In the genomic region with DNA sequence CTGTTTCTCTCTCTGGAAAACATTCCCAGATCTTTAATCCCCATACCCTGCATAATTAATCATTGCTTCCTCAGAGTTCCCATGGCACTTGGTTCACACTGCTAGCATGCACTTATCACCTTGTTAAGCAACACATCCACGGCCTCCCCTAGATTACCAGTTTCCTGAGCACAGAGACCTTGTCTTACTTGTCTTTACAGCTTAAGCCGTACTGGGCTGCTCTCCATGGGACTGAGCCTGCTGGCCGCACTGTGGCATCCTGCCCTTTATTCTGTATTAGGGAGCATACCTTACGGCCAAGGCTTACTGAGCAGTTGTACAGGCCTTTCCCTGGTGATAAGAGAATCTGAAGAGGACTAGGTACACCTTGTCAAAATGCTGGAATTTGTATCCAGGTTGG, we compare ENCODE assay signal across 10 cellular contexts.
DNase-seq lines count a peak whose midpoint lies in the region; ATAC-seq and TF ChIP-seq lines count a peak whose summit lies in the region.
"Had no signal": no experiment of that assay in that cellular context is flagged by ENCODE, and none has a peak within 500 bp of the region (broad histone marks: within the 10 kb centered on the region; RNA-seq: fewer than 3 reads in every experiment).

No MANE protein-coding gene starts in this region.

- peak overlapping the region; percentile 3 for H3K9ac ChIP-seq in muscle layer of colon (ENCODE audit: low read length)

- TF ChIP-seq CTCF in 22Rv1 (IDR thresholded peaks at IDR 0.05), result no peak

- H3K4me3 ChIP-seq in SJSA1 (no peak overlapping the region), esophagus (ENCODE audit: low read depth in 1 of 2, low read length in 2 of 2) (no peak overlapping the region), muscle layer of colon (ENCODE audit: low read depth in 1 of 2, low read length in 2 of 2) (no peak overlapping the region)

- H3K4me1 ChIP-seq in SJSA1 (replicated peaks) (peaks cover 45% of the 10 kb centered on the region), esophagus (ENCODE audit: control insufficient read depth in 2 of 2, insufficient read depth in 2 of 2, low read length in 1 of 2) (peaks cover 6 to 13% of the 10 kb centered on the region in 2 donors), muscle layer of colon (ENCODE audit: insufficient read depth, low read length) (peaks cover 34% of the 10 kb centered on the region)

- H3K27ac ChIP-seq in 22Rv1 (peak overlapping the region; percentile 90), SJSA1 (peak overlapping the region; percentile 53), esophagus (ENCODE audit: low read depth in 2 of 2, low read length in 1 of 2) (peak overlapping the region; percentile 79 to 91), muscle layer of colon (ENCODE audit: low read depth, low read length) (peak overlapping the region; percentile 69)

- DNase-seq in SJSA1 (ENCODE audit: low read depth in 1 of 2, low spot score in 2 of 2), result no peak
- no peak for DNase-seq in OCI-M2 (lab: John Stamatoyannopoulos, UW; ENCODE audit: unreplicated experiment)
- DNase-seq in activated T-cell treated with anti-CD3 and anti-CD28 coated beads, Interleukin-2, amount 50 U/mL, for 1 hour, result no peak
- DNase-seq: NCI-H1436 treated with DMSO at 0.1 percent for 48 hours; stimulated activated CD4-positive, alpha-beta T cell treated with anti-CD3 and anti-CD28 coated beads, Interleukin-2, amount 100 ng/mL, for 24 hours had no signal

- no peaks in the 10 kb centered on the region for H3K36me3 ChIP-seq in SJSA1
- no peaks in the 10 kb centered on the region for H3K36me3 ChIP-seq in esophagus (ENCODE audit: control insufficient read depth in 2 of 2, insufficient read depth in 2 of 2, low read length in 1 of 2)
- H3K36me3 ChIP-seq in muscle layer of colon (ENCODE audit: insufficient read depth, low read length), result no peaks in the 10 kb centered on the region

- H3K9me3 ChIP-seq in SJSA1 (replicated peaks) (no peaks in the 10 kb centered on the region), esophagus (ENCODE audit: control insufficient read depth in 2 of 2, insufficient read depth in 1 of 2, low read depth in 1 of 2, low read length in 1 of 2) (no peaks in the 10 kb centered on the region), muscle layer of colon (ENCODE audit: low read length) (no peaks in the 10 kb centered on the region)

- ATAC-seq in GM18520 (IDR thresholded peaks at IDR 0.05; ENCODE audit: unreplicated experiment), result no peak
- ATAC-seq in GM21825 (IDR thresholded peaks at IDR 0.05; ENCODE audit: unreplicated experiment), result no peak

- no peaks in the 10 kb centered on the region for H3K27me3 ChIP-seq in SJSA1 (replicated peaks)
- no peaks in the 10 kb centered on the region for H3K27me3 ChIP-seq in esophagus (ENCODE audit: control insufficient read depth in 1 of 2, insufficient read depth in 2 of 2, low read length in 2 of 2)
- no peaks in the 10 kb centered on the region for H3K27me3 ChIP-seq in muscle layer of colon (ENCODE audit: control insufficient read depth in 1 of 2, insufficient read depth in 2 of 2, low read length in 2 of 2)

- 26 to 28% methylated on average over 4 of the region's 4 CpGs for WGBS in esophagus, 2 donors
